ENCODE assay signal across 9 cellular contexts in genomic region chr15:73990250-73991005, GRCh38. TPM values are rescaled to one million over a fixed set of nuclear protein-coding genes. Genes with fewer than 3 reads are reported as not detected.
DNase-seq lines count a peak whose midpoint lies in the region; ATAC-seq, FAIRE-seq and TF ChIP-seq lines count a peak whose summit lies in the region.
"Had no signal": no experiment of that assay in that cellular context is flagged by ENCODE, and none has a peak within 500 bp of the region (broad histone marks: within the 10 kb centered on the region; RNA-seq: fewer than 3 reads in every experiment).

No MANE protein-coding gene starts in this region.

- no peaks in the 10 kb centered on the region for H3K9me3 ChIP-seq in small intestine (ENCODE audit: control insufficient read depth, low read depth)
- no peaks in the 10 kb centered on the region for H3K9me3 ChIP-seq in pancreas

- DNase-seq in HFF-Myc (ENCODE audit: extremely low read depth, low read depth), result no peak
- DNase-seq in RPMI8226, result peak; percentile 66
- DNase-seq in fibroblast of mammary gland (ENCODE audit: low read depth), result no peak
- no peak for DNase-seq in small intestine
- DNase-seq in glomerular visceral epithelial cell (ENCODE audit: extremely low spot score), result no peak
- no peak for DNase-seq in NCI-H1694 (lab: John Stamatoyannopoulos, UW)
- no peak for DNase-seq in pancreas
- DNase-seq: NCI-H510A had no signal

- FAIRE-seq in small intestine (lab: Jason Lieb, UNC) (no peak), pancreas (lab: Jason Lieb, UNC) (no peak)

- no peak for TF ChIP-seq CTCF in HFF-Myc (IDR thresholded peaks at IDR 0.05; ENCODE audit: low read depth, low read length, missing control alignments)
- TF ChIP-seq CTCF in fibroblast of mammary gland (conservative IDR thresholded peaks at IDR 0.05; ENCODE audit: control insufficient read depth, insufficient read depth, low read depth, low read length), result no peak
- TF ChIP-seq CTCF in pancreas (IDR thresholded peaks at IDR 0.05), result no peak

- 57 to 62% (median 60%) methylated on average over 9 of the region's 9 CpGs for WGBS in small intestine, 3 donors
- WGBS in pancreas, 2 donors, result 68 to 72% methylated on average over 9 of the region's 9 CpGs

- H3K36me3 ChIP-seq in small intestine (ENCODE audit: control insufficient read depth in 2 of 2, insufficient read depth in 2 of 2, low read length in 2 of 2) (no peaks in the 10 kb centered on the region), pancreas (no peaks in the 10 kb centered on the region)

- ATAC-seq in pancreas, result no peak

- H3K4me1 ChIP-seq in small intestine (ENCODE audit: control insufficient read depth in 2 of 2, insufficient read depth in 1 of 2, low read depth in 1 of 2, low read length in 1 of 2) (peaks cover 3 to 17% of the 10 kb centered on the region in 2 donors), pancreas (peaks cover 4 to 44% (median 5%) of the 10 kb centered on the region in 3 donors)

- H3K27ac ChIP-seq in small intestine (ENCODE audit: low read depth in 1 of 2, low read length in 1 of 2), result peak overlapping the region; percentile 12 to 86
- H3K27ac ChIP-seq in pancreas, result peak overlapping the region in 2 of 4 donors; percentile 29 to 71
- H3K27ac ChIP-seq: HL-60 had no signal

- H3K4me3 ChIP-seq in HFF-Myc (replicated peaks; ENCODE audit: low read depth, low read length) (peak overlapping the region; percentile 68; the same call in 1 of the 2 replicates), fibroblast of mammary gland (ENCODE audit: control insufficient read depth, low read depth, low read length) (peak overlapping the region; percentile 20), small intestine (ENCODE audit: low read depth in 1 of 2, low read length in 2 of 2) (no peak overlapping the region), pancreas (no peak overlapping the region)

- no peaks in the 10 kb centered on the region for H3K27me3 ChIP-seq in small intestine (ENCODE audit: control insufficient read depth in 2 of 2, insufficient read depth in 2 of 2, low read length in 2 of 2)
- no peaks in the 10 kb centered on the region for H3K27me3 ChIP-seq in pancreas

- intact Hi-C loops in pancreas (cut with DNase I), result no loop called here

RNA-seq across cellular contexts. Expression of gene STOML1, which starts 1.7 kb away (rescaled TPM):
- polyA plus RNA-seq in small intestine (10 to 100 TPM in 1 of 3 donors, 1 to 10 TPM in 2; 7.8 to 22.1 (median 8.9) TPM), pancreas (10 to 100 TPM; 13.1 to 13.2 TPM)
- 10 to 100 TPM in 2 of 6 donors, 1 to 10 TPM in 4; 5.2 to 12.3 (median 6.9) TPM for total RNA-seq in pancreas

RNA-seq across cellular contexts. Expression of gene PML, which starts 4.1 kb away (rescaled TPM):
- polyA plus RNA-seq in small intestine, result 10 to 100 TPM; 16.5 to 31.1 (median 28.3) TPM
- total RNA-seq in pancreas, result 10 to 100 TPM; 10.6 to 31.7 (median 13.0) TPM
- 10 to 100 TPM; 17.6 to 19.1 TPM for polyA plus RNA-seq in pancreas

Comparison
In these comparisons a context has a peak if more than half of its experiments do, and no peak if none do; other contexts are left out.
1. H3K4me3 ChIP-seq: peak in HFF-Myc (single experiment) and fibroblast of mammary gland (single experiment); none in small intestine (0 of 2) and pancreas (0 of 4).